10 cellular contexts compared by ENCODE assay signal in the genomic region with DNA sequence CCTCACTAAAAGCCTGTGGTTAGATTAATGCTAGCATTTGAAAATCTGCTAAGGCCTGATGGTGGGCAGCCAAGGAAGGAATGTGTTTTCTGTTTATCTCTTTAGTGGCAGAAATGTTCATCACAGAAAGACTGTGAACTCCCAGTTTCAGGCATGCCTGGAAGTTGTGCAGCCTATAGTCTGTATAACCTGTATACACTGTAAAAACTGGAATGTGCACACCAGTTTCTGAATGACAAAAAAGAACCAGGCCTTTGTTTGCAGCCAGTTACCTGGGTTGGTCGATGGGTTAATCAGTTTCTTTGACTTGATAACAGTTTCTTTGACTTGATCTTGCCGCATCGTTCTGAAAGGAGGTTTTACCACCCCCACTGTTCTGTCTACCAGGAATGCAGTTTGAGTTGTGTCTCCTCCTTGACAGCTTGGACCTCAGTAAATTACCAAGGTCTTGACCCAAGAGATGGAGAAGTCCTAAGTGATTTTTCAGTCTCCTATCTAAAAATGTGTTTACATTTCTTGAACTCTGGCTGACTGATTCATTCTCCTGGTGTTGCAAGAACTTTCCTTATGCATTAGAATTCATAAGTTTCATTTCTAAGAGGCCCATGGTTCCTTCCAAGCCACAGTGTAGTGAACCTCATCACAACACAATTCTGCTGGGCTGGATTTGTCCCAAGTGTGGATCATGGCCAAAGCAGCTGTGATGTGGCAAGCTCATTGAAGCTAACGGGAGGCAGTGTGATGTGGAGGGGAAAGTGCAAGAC.
A peak's percentile ranks its signal among the peaks of the same experiment; 100 is the strongest.
DNase-seq lines count a peak whose midpoint lies in the region; ATAC-seq and TF ChIP-seq lines count a peak whose summit lies in the region.
"Had no signal": no experiment of that assay in that cellular context is flagged by ENCODE, and none has a peak within 500 bp of the region (broad histone marks: within the 10 kb centered on the region; RNA-seq: fewer than 3 reads in every experiment).

No MANE protein-coding gene starts in this region.

- H3K9me3 ChIP-seq in mammary epithelial cell (replicated peaks; ENCODE audit: insufficient read depth, low read length) (no peaks in the 10 kb centered on the region), stomach (no peaks in the 10 kb centered on the region), A673 (ENCODE audit: low read depth, low read length, poor library complexity, severe bottlenecking) (no peaks in the 10 kb centered on the region)
- H3K9me3 ChIP-seq: spleen had no signal

- no TSS peak for BruUV-seq in mammary epithelial cell (replicated peaks; lab: Mats Ljungman, UMichigan)
- BruUV-seq in A673 (replicated peaks; lab: Mats Ljungman, UMichigan), result no TSS peak

- CTCF ChIA-PET in mammary epithelial cell (lab: Charles Lee; ENCODE audit: low non-redundant PET) (no interaction called here), A673 (lab: Charles Lee) (no interaction called here)

- no peak for TF ChIP-seq POLR2A in stomach (IDR thresholded peaks at IDR 0.05)

- DNase-seq in H4 (ENCODE audit: low spot score) (peak; percentile 94), mammary epithelial cell (peak; percentile 69), left colon (peak; percentile 34 to 65), stomach (peak; percentile 72), NCI-H2196 treated with DMSO at 0.1 percent for 48 hours (lab: John Stamatoyannopoulos, UW; ENCODE audit: unreplicated experiment) (no peak), A673 (ENCODE audit: low spot score) (no peak), COLO829 (ENCODE audit: low spot score) (no peak), NCI-H524 (lab: John Stamatoyannopoulos, UW) (no peak)
- DNase-seq: spleen had no signal

- no peak for TF ChIP-seq EP300 in stomach (IDR thresholded peaks at IDR 0.05)

- in situ Hi-C loops in mammary epithelial cell (cut with MboI; ENCODE audit: low sequenced_read_pairs in 2 of 2), result no loop called here

- H3K4me2 ChIP-seq in mammary epithelial cell (ENCODE audit: insufficient read depth, low read depth, low read length), result no peak overlapping the region

- no peak overlapping the region for H3K9ac ChIP-seq in mammary epithelial cell (ENCODE audit: insufficient read depth, low read length)

- TF ChIP-seq CTCF in mammary epithelial cell (conservative IDR thresholded peaks at IDR 0.05 in 1 of 2, IDR thresholded peaks at IDR 0.05 in 1 of 2; ENCODE audit: extremely low read depth in 1 of 2, insufficient read depth in 1 of 2, low read depth in 1 of 2, low read length in 2 of 2) (no peak), stomach (IDR thresholded peaks at IDR 0.05) (no peak), A673 (conservative IDR thresholded peaks at IDR 0.05; ENCODE audit: low read depth, low read length) (no peak)

- 68% methylated on average over 4 of the region's 4 CpGs for WGBS in mammary epithelial cell (ENCODE audit: low coverage, missing lambda C conversion rate)
- WGBS in stomach, 5 donors, result 14 to 25% (median 19%) methylated on average over 4 of the region's 4 CpGs

- dilution Hi-C loops in mammary epithelial cell (cut with HindIII; ENCODE audit: low sequenced_read_pairs), result no loop called here

- H3K79me2 ChIP-seq in mammary epithelial cell (ENCODE audit: insufficient read depth, low read length), result no peaks in the 10 kb centered on the region

- no peak overlapping the region for H3K27ac ChIP-seq in mammary epithelial cell (ENCODE audit: insufficient read depth, low read depth, low read length)
- peak overlapping the region in 3 of 5 donors; percentile 54 to 67 (median 62) for H3K27ac ChIP-seq in stomach
- no peak overlapping the region for H3K27ac ChIP-seq in A673 (ENCODE audit: low read depth, low read length, poor library complexity, severe bottlenecking)

- H3K36me3 ChIP-seq in mammary epithelial cell (ENCODE audit: insufficient read depth, low read length), result no peaks in the 10 kb centered on the region
- H3K36me3 ChIP-seq in stomach, result no peaks in the 10 kb centered on the region
- no peaks in the 10 kb centered on the region for H3K36me3 ChIP-seq in A673 (ENCODE audit: insufficient read depth, low read length, poor library complexity, severe bottlenecking)
- H3K36me3 ChIP-seq: spleen had no signal

- no peaks in the 10 kb centered on the region for H3K27me3 ChIP-seq in mammary epithelial cell (ENCODE audit: insufficient read depth, low read length)
- H3K27me3 ChIP-seq in stomach, result no peaks in the 10 kb centered on the region
- no peaks in the 10 kb centered on the region for H3K27me3 ChIP-seq in A673 (replicated peaks; ENCODE audit: insufficient read depth, low read depth, low read length, poor library complexity)
- H3K27me3 ChIP-seq: spleen had no signal

- H4K20me1 ChIP-seq in mammary epithelial cell (ENCODE audit: insufficient read depth, low read length), result no peaks in the 10 kb centered on the region

- no peak overlapping the region for H3K4me3 ChIP-seq in mammary epithelial cell (replicated peaks in 1 of 3; ENCODE audit: insufficient read depth in 1 of 3, low read depth in 2 of 3, low read length in 3 of 3)
- H3K4me3 ChIP-seq in stomach, result no peak overlapping the region
- no peak overlapping the region for H3K4me3 ChIP-seq in A673 (ENCODE audit: low read depth, low read length, poor library complexity, severe bottlenecking)
- H3K4me3 ChIP-seq: K562, spleen had no signal

- POLR2A ChIA-PET in A673 (lab: Charles Lee; ENCODE audit: low non-redundant PET), result no interaction called here

- H3K4me1 ChIP-seq in mammary epithelial cell (ENCODE audit: insufficient read depth, low read length) (no peaks in the 10 kb centered on the region), stomach (peaks cover 6 to 28% (median 21%) of the 10 kb centered on the region in 4 donors), A673 (ENCODE audit: insufficient read depth, low read length, poor library complexity, severe bottlenecking) (peaks cover 2% of the 10 kb centered on the region)
- H3K4me1 ChIP-seq: spleen had no signal

- intact Hi-C loops in mammary epithelial cell (cut with micrococcal nuclease) (no loop called here), left colon (cut with DNase I, micrococcal nuclease) (no loop called here), stomach (cut with DNase I; ENCODE audit: low total_unique reads) (no loop called here), A673 (cut with micrococcal nuclease; ENCODE audit: unreplicated experiment) (no loop called here)

- no peak for ATAC-seq in left colon
- ATAC-seq: K562 had no signal

- no peak overlapping the region for H2AFZ ChIP-seq in mammary epithelial cell (ENCODE audit: low read depth, low read length)

Comparison
In these comparisons a context has a peak if more than half of its experiments do, and no peak if none do; other contexts are left out.
1. DNase-seq: peak in H4 (single experiment), mammary epithelial cell (single experiment), left colon (2 of 2) and stomach (single experiment); none in NCI-H2196 treated with DMSO at 0.1 percent for 48 hours (single experiment), A673 (single experiment), COLO829 (single experiment) and NCI-H524 (0 of 2).
2. H3K27ac ChIP-seq: peak in stomach (3 of 5); none in mammary epithelial cell (single experiment) and A673 (single experiment).